In genomic region chr3:42071720-42072582, GRCh38 we compare ENCODE assay signal across 9 cellular contexts. TPM values are rescaled to one million over a fixed set of nuclear protein-coding genes. Genes with fewer than 3 reads are reported as not detected.
DNase-seq lines count a peak whose midpoint lies in the region; ATAC-seq, FAIRE-seq and TF ChIP-seq lines count a peak whose summit lies in the region.
"Had no signal": no experiment of that assay in that cellular context is flagged by ENCODE, and none has a peak within 500 bp of the region (broad histone marks: within the 10 kb centered on the region; RNA-seq: fewer than 3 reads in every experiment).

No MANE protein-coding gene starts in this region.

- TF ChIP-seq RAD21 in GM12878 (IDR thresholded peaks at IDR 0.05; ENCODE audit: insufficient read depth, low read depth, low read length), result no peak

- TF ChIP-seq POLR2A in GM12878 (IDR thresholded peaks at IDR 0.05; ENCODE audit: low read depth, low read length), result no peak

- H3K4me2 ChIP-seq in GM12878 (ENCODE audit: control insufficient read depth, insufficient read depth), result peak overlapping the region; percentile 81

- peaks cover 29% of the 10 kb centered on the region for H3K4me1 ChIP-seq in GM12878 (ENCODE audit: control insufficient read depth, insufficient read depth, low read length)

- RAD21 ChIA-PET in GM12878 (lab: Charles Lee; ENCODE audit: unreplicated experiment), result interaction anchor here (0.8 to 1.1 kb wide), 4 partner anchors 22 to 58 kb away, joined by 3 to 4 read pairs (median 4); no protein-coding TSS in a partner anchor

- H3K4me3 ChIP-seq in GM12878 (peak overlapping the region; percentile 54; the same call in 1 of the 2 replicates), skeletal muscle cell (ENCODE audit: low read depth, low read length) (peak overlapping the region; percentile 33)

- peaks cover 2% of the 10 kb centered on the region; the same call in 2 of the 3 replicates for H3K9me3 ChIP-seq in GM12878 (replicated peaks; ENCODE audit: control insufficient read depth, insufficient read depth, low read length)

- no peak for TF ChIP-seq CTCF in GM12878 (IDR thresholded peaks at IDR 0.05 in 2 of 3, conservative IDR thresholded peaks at IDR 0.05 in 1 of 3; ENCODE audit: control insufficient read depth in 2 of 3, extremely low read depth in 1 of 3, insufficient read depth in 1 of 3, low read depth in 3 of 3, low read length in 3 of 3)

- no peaks in the 10 kb centered on the region for H3K27me3 ChIP-seq in GM12878 (replicated peaks in 1 of 2; ENCODE audit: control insufficient read depth in 2 of 2, insufficient read depth in 2 of 2, low read length in 1 of 2)

- peaks cover 0 to 3% of the 10 kb centered on the region in 2 experiments; a peak in 1 of 4 replicates for H3K36me3 ChIP-seq in GM12878 (ENCODE audit: control insufficient read depth in 2 of 2, insufficient read depth in 2 of 2, low read length in 1 of 2)

- SMC1A ChIA-PET in GM12878 (lab: Charles Lee; ENCODE audit: uncharacterized antibody, unreplicated experiment), result interaction anchor here (0.6 to 2.2 kb wide), 9 partner anchors 8 to 105 kb away, joined by 3 to 7 read pairs (median 3); no protein-coding TSS in a partner anchor

- peak overlapping the region; percentile 8; the same call in 1 of the 2 replicates for H2AFZ ChIP-seq in GM12878 (ENCODE audit: control insufficient read depth, low read depth, low read length)

- H3K27ac ChIP-seq in GM12878 (ENCODE audit: control insufficient read depth, insufficient read depth), result peak overlapping the region; percentile 7

- 69% methylated on average over 14 of the region's 14 CpGs for WGBS in GM12878 (ENCODE audit: insufficient coverage, insufficient replicate concordance, low lambda C conversion rate, missing lambda C conversion rate)

- no peak for TF ChIP-seq EP300 in GM12878 (IDR thresholded peaks at IDR 0.05; ENCODE audit: borderline replicate concordance in 1 of 2, control insufficient read depth in 1 of 2, low read depth in 2 of 2, low read length in 2 of 2)

- peak overlapping the region; percentile 0; the same call in 1 of the 2 replicates for H3K9ac ChIP-seq in GM12878 (ENCODE audit: control insufficient read depth, insufficient read depth, low read length)

- intact Hi-C loops in GM12878 (cut with micrococcal nuclease; ENCODE audit: unreplicated experiment), result no loop called here

- peak; percentile 58 for DNase-seq in Daoy (ENCODE audit: low read depth)
- DNase-seq in NCI-H446 (lab: John Stamatoyannopoulos, UW), result peak; percentile 81 to 94
- no peak for DNase-seq in GM12878 (ENCODE audit: low read depth, low spot score)
- DNase-seq in iPS DF 19.7 (ENCODE audit: low read depth, low spot score), result peak; percentile 48
- DNase-seq in skeletal muscle cell (ENCODE audit: low read depth), result peak; percentile 45
- DNase-seq in RKO (ENCODE audit: low spot score), result no peak
- DNase-seq in activated CD8-positive, alpha-beta memory T cell treated with anti-CD3 and anti-CD28 coated beads, Interleukin-2, amount 50 U/mL, for 48 hours, result no peak

- peaks cover 82% of the 10 kb centered on the region for H3K79me2 ChIP-seq in GM12878 (ENCODE audit: control insufficient read depth, insufficient read depth, low read length)

- no peak for FAIRE-seq in GM12878 (lab: Jason Lieb, UNC)
- FAIRE-seq: TTC549 had no signal

- H4K20me1 ChIP-seq in GM12878 (ENCODE audit: control insufficient read depth, insufficient read depth), result peaks cover 5% of the 10 kb centered on the region

- POLR2A ChIA-PET in GM12878 (lab: Charles Lee), result interaction anchor here (0.6 to 1.3 kb wide), 4 partner anchors 22 to 508 kb away, joined by 3 to 7 read pairs (median 4); no protein-coding TSS in a partner anchor

- ATAC-seq in HG02642 (IDR thresholded peaks at IDR 0.05; ENCODE audit: poor library complexity, unreplicated experiment) (peak; percentile 60), GM12878 (peak; percentile 44)

- BruUV-seq in GM12878 (replicated peaks; lab: Mats Ljungman, UMichigan), result no TSS peak

- CTCF ChIA-PET in GM12878 (lab: Yijun Ruan, JAX), result interaction anchor here (0.7 to 2.3 kb wide), 5 partner anchors 10 to 57 kb away, joined by 3 to 8 read pairs (median 4); no protein-coding TSS in a partner anchor

- in situ Hi-C loops in GM12878 (cut with MboI), result no loop called here

TF ChIP-seq in GM12878, 131 proteins besides CTCF, POLR2A, EP300 and RAD21 (continues in another document):
- no peak for TF ChIP-seq FOS (IDR thresholded peaks at IDR 0.05; ENCODE audit: borderline replicate concordance, extremely low read depth, insufficient read length)
- peak; percentile 47; the same call in 1 of the 2 replicates for TF ChIP-seq TCF12 (IDR thresholded peaks at IDR 0.05; ENCODE audit: low read depth, low read length)
- TF ChIP-seq ZNF622 (IDR thresholded peaks at IDR 0.05), result no peak
- TF ChIP-seq CHD2 (IDR thresholded peaks at IDR 0.05; ENCODE audit: borderline replicate concordance, low read depth, low read length), result no peak
- no peak for TF ChIP-seq CREB1 (IDR thresholded peaks at IDR 0.05; ENCODE audit: low read depth)
- no peak for TF ChIP-seq IRF5 (IDR thresholded peaks at IDR 0.05; ENCODE audit: borderline replicate concordance)
- no peak for TF ChIP-seq CUX1 (IDR thresholded peaks at IDR 0.05; ENCODE audit: insufficient replicate concordance, low read depth, low read length)
- no peak for TF ChIP-seq IRF4 (IDR thresholded peaks at IDR 0.05; ENCODE audit: low read depth, low read length)

RNA-seq across cellular contexts. Expression of gene TRAK1, which starts 19.2 kb away (rescaled TPM):
- total RNA-seq in Daoy (2014; rRNA removed; shearing (Covaris generic)), result 7.1 and 7.4 TPM in 2 replicates
- 76.4 and 80.8 TPM in 2 replicates for total RNA-seq in GM12878 (2013; cell fraction: nucleolus; rRNA removed)
- total RNA-seq in GM12878 (2014; rRNA removed), result 29.4 and 32.0 TPM in 2 replicates
- 20.6 and 22.2 TPM in 2 replicates for total RNA-seq in GM12878 (2014; rRNA removed; fragmentation: Illumina TruSeq; extraction: Trizol)
- 43.1 and 46.2 TPM in 2 replicates for total RNA-seq in GM12878 (2021)
- polyA plus RNA-seq in GM12878 (2011; ENCODE audit: low read depth), result 15.1 TPM
- 18.7 and 25.2 TPM in 2 replicates for polyA plus RNA-seq in GM12878 (2011; rRNA removed)
- 22.7 and 26.2 TPM in 2 replicates for polyA plus RNA-seq in GM12878 (2011; cell fraction: cytosol; rRNA removed)
- 49.2 and 51.0 TPM in 2 replicates for polyA plus RNA-seq in GM12878 (2011; cell fraction: nucleus; rRNA removed)
- polyA plus RNA-seq in GM12878 (2012), result 23.0 and 27.8 TPM in 2 replicates
- polyA plus RNA-seq in GM12878 (2014; fragmentation: Illumina TruSeq; extraction: Trizol), result 23.9 and 28.3 TPM in 2 replicates
- 1 to 10 TPM; 6.6 to 6.7 TPM for polyA plus RNA-seq in GM12878 (2014; fragmentation: Nextera tagmentation; extraction: Ambion mirVana)
- polyA plus RNA-seq in GM12878 (2014; rRNA removed), result 32.1 and 32.3 TPM in 2 replicates
- polyA plus RNA-seq in GM12878 (2016; fragmentation: Nextera tagmentation; extraction: Ambion mirVana), result 1 to 10 TPM; 7.2 to 9.8 TPM
- 44.9 and 47.8 TPM in 2 replicates for polyA minus RNA-seq in GM12878 (2011; rRNA and poly(A)+ RNA removed)
- polyA minus RNA-seq in GM12878 (2011; cell fraction: cytosol; rRNA and poly(A)+ RNA removed), result 14.8 and 17.8 TPM in 2 replicates
- polyA minus RNA-seq in GM12878 (2011; cell fraction: nucleus; rRNA and poly(A)+ RNA removed), result 40.6 and 63.4 TPM in 2 replicates

Comparison
In these comparisons a context has a peak if more than half of its experiments do, and no peak if none do; other contexts are left out.
1. DNase-seq: peak in Daoy (single experiment), NCI-H446 (2 of 2), iPS DF 19.7 (single experiment) and skeletal muscle cell (single experiment); none in GM12878 (single experiment), RKO (single experiment) and activated CD8-positive, alpha-beta memory T cell treated with anti-CD3 and anti-CD28 coated beads, Interleukin-2, amount 50 U/mL, for 48 hours (single experiment).